Comparison of ENCODE assay signal across 8 cellular contexts in genomic region chrX:47129879-47130358, GRCh38. TPM values are rescaled to one million over a fixed set of nuclear protein-coding genes. Genes with fewer than 3 reads are reported as not detected.
A peak's percentile ranks its signal among the peaks of the same experiment; 100 is the strongest.
DNase-seq lines count a peak whose midpoint lies in the region; ATAC-seq and TF ChIP-seq lines count a peak whose summit lies in the region.

No MANE protein-coding gene starts in this region.

- H3K4me1 ChIP-seq in BE2C, result no peaks in the 10 kb centered on the region
- H3K4me1 ChIP-seq in KMS-11 (ENCODE audit: low read depth, poor library complexity, severe bottlenecking), result peaks cover 3% of the 10 kb centered on the region

- peaks cover 0 to 2% (median 0%) of the 10 kb centered on the region in 9 donors for H3K9me3 Mint-ChIP-seq in naive thymus-derived CD8-positive, alpha-beta T cell

- POLR2A ChIA-PET in naive thymus-derived CD8-positive, alpha-beta T cell (lab: Charles Lee), result interaction anchor here (0.6 to 2.3 kb wide), 5 partner anchors 13 to 103 kb away, joined by 3 to 19 read pairs (median 4); partner anchors contain the start of genes CDK16, NDUFB11, RBM10 and USP11

- H3K79me2 ChIP-seq in KMS-11 (ENCODE audit: insufficient read depth, low read depth), result no peaks in the 10 kb centered on the region

- H3K4me3 Mint-ChIP-seq in naive thymus-derived CD8-positive, alpha-beta T cell, result peak overlapping the region; percentile 26 to 99 (median 96)

- TF ChIP-seq CTCF in BE2C (IDR thresholded peaks at IDR 0.05; ENCODE audit: low read depth, low read length) (no peak), KMS-11 (conservative IDR thresholded peaks at IDR 0.05; ENCODE audit: low read depth, low read length) (no peak), choroid plexus epithelial cell (conservative IDR thresholded peaks at IDR 0.05; ENCODE audit: low read depth, low read length) (no peak)

- peaks cover 0 to 12% (median 2%) of the 10 kb centered on the region in 4 donors for H3K4me1 Mint-ChIP-seq in naive thymus-derived CD8-positive, alpha-beta T cell

- peak overlapping the region; percentile 40 to 98 (median 92) for H3K27ac Mint-ChIP-seq in naive thymus-derived CD8-positive, alpha-beta T cell

- no peak overlapping the region for H3K9ac ChIP-seq in KMS-11

- H3K36me3 ChIP-seq in BE2C (no peaks in the 10 kb centered on the region), KMS-11 (ENCODE audit: insufficient read depth) (no peaks in the 10 kb centered on the region)

- H3K9me3 ChIP-seq in BE2C, result no peaks in the 10 kb centered on the region

- H3K4me3 ChIP-seq in BE2C (ENCODE audit: low read depth, low read length), result peak overlapping the region; percentile 75
- H3K4me3 ChIP-seq in KMS-11 (IDR thresholded peaks at IDR 0.05; ENCODE audit: insufficient read depth, low read depth, low read length), result no peak overlapping the region
- H3K4me3 ChIP-seq in choroid plexus epithelial cell (ENCODE audit: low read depth, low read length), result peak overlapping the region; percentile 71

- H4K20me1 ChIP-seq in KMS-11 (ENCODE audit: insufficient read depth), result no peaks in the 10 kb centered on the region

- no peaks in the 10 kb centered on the region for H3K27me3 Mint-ChIP-seq in naive thymus-derived CD8-positive, alpha-beta T cell

- no peak for ATAC-seq in naive thymus-derived CD8-positive, alpha-beta T cell
- ATAC-seq in GM19395 (IDR thresholded peaks at IDR 0.05; ENCODE audit: unreplicated experiment), result no peak
- no peak for ATAC-seq in GM21360 (IDR thresholded peaks at IDR 0.05; ENCODE audit: unreplicated experiment)

- H2AFZ ChIP-seq in KMS-11 (ENCODE audit: low read depth), result peak overlapping the region; percentile 94; the same call in 1 of the 2 replicates

- H3K27me3 ChIP-seq in BE2C (no peaks in the 10 kb centered on the region), KMS-11 (ENCODE audit: insufficient read depth, low read depth) (no peaks in the 10 kb centered on the region)

- no peak overlapping the region for H3K27ac ChIP-seq in KMS-11

- H3K4me2 ChIP-seq in KMS-11, result peak overlapping the region; percentile 17; the same call in 1 of the 2 replicates

- DNase-seq in BE2C (no peak), choroid plexus epithelial cell (ENCODE audit: low read depth) (no peak), NCI-H187 treated with DMSO at 0.1 percent for 48 hours (lab: John Stamatoyannopoulos, UW) (no peak), NK-92 (lab: John Stamatoyannopoulos, UW; ENCODE audit: unreplicated experiment) (no peak)
- no peak for DNase-seq in naive thymus-derived CD8-positive, alpha-beta T cell

- no peaks in the 10 kb centered on the region for H3K36me3 Mint-ChIP-seq in naive thymus-derived CD8-positive, alpha-beta T cell

RNA-seq across cellular contexts. Expression of gene NDUFB11, which starts 14.6 kb away (rescaled TPM):
- polyA plus RNA-seq in BE2C (2012; ENCODE audit: insufficient read depth, insufficient read length, low read depth), result 311 TPM
- total RNA-seq in naive thymus-derived CD8-positive, alpha-beta T cell, result 10 to 100 TPM; 50.6 to 50.8 TPM
- polyA plus RNA-seq in naive thymus-derived CD8-positive, alpha-beta T cell, result 100 to 1,000 TPM; 171 to 185 (median 175) TPM

RNA-seq across cellular contexts. Expression of gene RBM10, which starts 15.1 kb away (rescaled TPM):
- polyA plus RNA-seq in BE2C (2012; ENCODE audit: insufficient read depth, insufficient read length, low read depth), result 66.3 TPM
- 10 to 100 TPM; 52.3 to 55.0 TPM for total RNA-seq in naive thymus-derived CD8-positive, alpha-beta T cell
- 10 to 100 TPM; 17.6 to 39.2 (median 27.9) TPM for polyA plus RNA-seq in naive thymus-derived CD8-positive, alpha-beta T cell

RNA-seq across cellular contexts. Expression of gene RGN, which starts 51.7 kb away (rescaled TPM):
- polyA plus RNA-seq in BE2C (2012; ENCODE audit: insufficient read depth, insufficient read length, low read depth), result not detected
- total RNA-seq in naive thymus-derived CD8-positive, alpha-beta T cell, result not detected
- polyA plus RNA-seq in naive thymus-derived CD8-positive, alpha-beta T cell, result not detected
